In the genomic region with DNA sequence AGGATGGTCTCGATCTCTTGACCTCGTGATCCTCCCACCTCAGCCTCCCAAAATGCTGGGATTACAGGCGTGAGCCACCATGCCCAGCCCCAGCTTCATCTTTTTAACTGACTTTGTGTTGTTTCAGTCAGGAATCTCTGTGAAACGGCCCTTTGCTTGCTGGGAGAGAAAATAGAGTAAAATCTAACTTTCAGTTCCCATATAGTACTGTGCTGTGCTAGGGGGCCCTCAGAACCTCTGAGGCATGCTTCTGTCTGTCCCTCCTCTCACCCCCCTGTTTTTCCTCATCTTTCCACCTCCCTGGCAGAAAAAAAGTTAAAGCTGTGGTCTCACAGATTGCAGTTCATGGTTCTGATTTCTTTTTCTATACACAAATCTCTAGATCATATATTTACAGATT, we compare ENCODE assay signal across 35 cellular contexts. TPM values are rescaled to one million over a fixed set of nuclear protein-coding genes. Genes with fewer than 3 reads are reported as not detected.
DNase-seq lines count a peak whose midpoint lies in the region; ATAC-seq and TF ChIP-seq lines count a peak whose summit lies in the region.
"Had no signal": no experiment of that assay in that cellular context is flagged by ENCODE, and none has a peak within 500 bp of the region (broad histone marks: within the 10 kb centered on the region; RNA-seq: fewer than 3 reads in every experiment).

No MANE protein-coding gene starts in this region.

- H3K9me3 ChIP-seq in left ventricle myocardium inferior (replicated peaks): no peaks in the 10 kb centered on the region
- H3K9me3 ChIP-seq: body of pancreas, esophagus muscularis mucosa, heart right ventricle, ovary, right atrium auricular region, tibial nerve had no signal

- intact Hi-C loops in CD14-positive monocyte (cut with micrococcal nuclease): no loop called here
- intact Hi-C loops in left ventricle myocardium inferior (cut with micrococcal nuclease): no loop called here

- H3K4me3 ChIP-seq in left ventricle myocardium inferior: no peak overlapping the region
- H3K4me3 ChIP-seq: body of pancreas, esophagus muscularis mucosa, heart right ventricle, ovary, right atrium auricular region, smooth muscle cell, tibial nerve had no signal

- no peak overlapping the region for H3K4me3 Mint-ChIP-seq in CD14-positive monocyte
- H3K4me3 Mint-ChIP-seq: activated T-cell treated with anti-CD3 and anti-CD28 coated beads, Interleukin-2, amount 50 U/mL, for 4 hours; CD8-positive, alpha-beta memory T cell; nephron progenitor cell had no signal

- H3K27me3 ChIP-seq in left ventricle myocardium inferior (ENCODE audit: low read depth): no peaks in the 10 kb centered on the region
- H3K27me3 ChIP-seq: body of pancreas, esophagus muscularis mucosa, foreskin keratinocyte, heart right ventricle, ovary, right atrium auricular region, tibial nerve had no signal

- no peak for TF ChIP-seq CTCF in CD14-positive monocyte (IDR thresholded peaks at IDR 0.05)
- no peak for TF ChIP-seq CTCF in left ventricle myocardium inferior (IDR thresholded peaks at IDR 0.05; ENCODE audit: borderline replicate concordance)

- H3K27ac ChIP-seq in left ventricle myocardium inferior (replicated peaks): no peak overlapping the region
- H3K27ac ChIP-seq: body of pancreas, esophagus muscularis mucosa, foreskin keratinocyte, heart right ventricle, ovary, right atrium auricular region, tibial nerve had no signal

- H3K4me1 ChIP-seq in left ventricle myocardium inferior: no peaks in the 10 kb centered on the region
- H3K4me1 ChIP-seq: body of pancreas, esophagus muscularis mucosa, foreskin keratinocyte, heart right ventricle, right atrium auricular region, tibial nerve had no signal

- DNase-seq in CD14-positive monocyte (ENCODE audit: low spot score) (no peak), left ventricle myocardium inferior (no peak), activated T-cell treated with anti-CD3 and anti-CD28 coated beads for 4 hours (no peak)
- no peak for DNase-seq in activated CD8-positive, alpha-beta memory T cell treated with anti-CD3 and anti-CD28 coated beads for 24 hours
- DNase-seq: activated CD4-positive, alpha-beta T cell treated with anti-CD3 and anti-CD28 coated beads for 1 hour; activated naive CD4-positive, alpha-beta T cell; activated T-cell treated with anti-CD3 and anti-CD28 coated beads, Interleukin-2, amount 50 U/mL, for 4 hours; AML-193; body of pancreas; CD8-positive, alpha-beta memory T cell; dermis blood vessel endothelial cell; DMS53; foreskin keratinocyte; heart right ventricle; KG1; kidney glomerular epithelial cell; MM.1S; NCI-H1417 treated with DMSO at 0.1 percent for 48 hours; NCI-H2081; NCI-H2227 treated with DMSO at 0.1 percent for 48 hours; NCI-H526 treated with DMSO at 0.1 percent for 48 hours; nephron progenitor cell; ovary; SHP77 treated with DMSO at 0.1 percent for 48 hours; stimulated activated CD4-positive, alpha-beta T cell treated with anti-CD3 and anti-CD28 coated beads, Interleukin-2, amount 100 ng/mL, for 24 hours; SW 1271 had no signal

- peaks cover 0 to 3% (median 0%) of the 10 kb centered on the region in 7 donors for H3K9me3 Mint-ChIP-seq in CD14-positive monocyte
- H3K9me3 Mint-ChIP-seq: activated T-cell treated with anti-CD3 and anti-CD28 coated beads, Interleukin-2, amount 50 U/mL, for 4 hours; CD8-positive, alpha-beta memory T cell; nephron progenitor cell had no signal

- no peaks in the 10 kb centered on the region for H3K27me3 Mint-ChIP-seq in CD14-positive monocyte (ENCODE audit: low read depth in 3 of 3)
- H3K27me3 Mint-ChIP-seq: CD8-positive, alpha-beta memory T cell had no signal

- peak overlapping the region in 4 of 7 donors; percentile 6 to 51 (median 14) for H3K27ac Mint-ChIP-seq in CD14-positive monocyte
- H3K27ac Mint-ChIP-seq: nephron progenitor cell had no signal

- H3K36me3 ChIP-seq in left ventricle myocardium inferior: peaks cover 22% of the 10 kb centered on the region
- H3K36me3 ChIP-seq: ovary had no signal

- H3K36me3 Mint-ChIP-seq in CD14-positive monocyte: peaks cover 26 to 39% of the 10 kb centered on the region in 2 donors

- H3K4me1 Mint-ChIP-seq in CD14-positive monocyte: no peaks in the 10 kb centered on the region
- H3K4me1 Mint-ChIP-seq: nephron progenitor cell had no signal

- ATAC-seq in GM18498 (IDR thresholded peaks at IDR 0.05; ENCODE audit: unreplicated experiment) (peak; percentile 84), GM21390 (IDR thresholded peaks at IDR 0.05; ENCODE audit: unreplicated experiment) (peak; percentile 51), HG02870 (IDR thresholded peaks at IDR 0.05; ENCODE audit: unreplicated experiment) (peak; percentile 91), HG02970 (IDR thresholded peaks at IDR 0.05; ENCODE audit: low FRiP score, unreplicated experiment) (no peak)
- ATAC-seq: activated T-cell treated with anti-CD3 and anti-CD28 coated beads, Interleukin-2, amount 50 U/mL, for 4 hours; body of pancreas; foreskin keratinocyte; heart right ventricle; Panc1 had no signal

RNA-seq across cellular contexts. Expression of a gene that starts 48.4 kb away (rescaled TPM):
- polyA plus RNA-seq in CD14-positive monocyte: under 1 TPM; 0.20 to 0.41 TPM
- 18.2 TPM for total RNA-seq in left ventricle myocardium inferior
